26 cellular contexts compared by ENCODE assay signal in genomic region chr10:114332808-114333207, GRCh38.
DNase-seq lines count a peak whose midpoint lies in the region; ATAC-seq and TF ChIP-seq lines count a peak whose summit lies in the region.
"Had no signal": no experiment of that assay in that cellular context is flagged by ENCODE, and none has a peak within 500 bp of the region (broad histone marks: within the 10 kb centered on the region; RNA-seq: fewer than 3 reads in every experiment).

No MANE protein-coding gene starts in this region.

- H3K79me2 ChIP-seq in parathyroid adenoma: peaks cover 54% of the 10 kb centered on the region
- H3K79me2 ChIP-seq: hepatocyte had no signal

- WGBS in heart left ventricle, 4 donors: 37 to 48% (median 43%) methylated on average over 7 of the region's 7 CpGs
- 24 to 25% methylated on average over 7 of the region's 7 CpGs for WGBS in tibial nerve, 2 donors
- WGBS in stomach, 5 donors: 46 to 74% (median 64%) methylated on average over 7 of the region's 7 CpGs

- H3K27ac ChIP-seq in heart left ventricle (peak overlapping the region in 9 of 12 donors; percentile 18 to 64 (median 51)), parathyroid adenoma (peak overlapping the region; percentile 53), tibial nerve (peak overlapping the region in 3 of 4 donors; percentile 23 to 62 (median 38)), stomach (peak overlapping the region in 2 of 5 donors; percentile 28 to 45)
- H3K27ac ChIP-seq: 22Rv1, hepatocyte, KMS-11, pancreas had no signal

- intact Hi-C loops in heart left ventricle (cut with DNase I) (loop anchor here in 2 of 10 donors (5.0 kb wide), 2 partner anchors 64 to 69 kb away; partner anchors contain the start of gene AFAP1L2 (in 1 of the 2)), Right ventricle myocardium superior (cut with DNase I) (no loop called here), stomach (cut with DNase I; ENCODE audit: low total_unique reads) (no loop called here)

- no peak overlapping the region for H3K9ac ChIP-seq in parathyroid adenoma
- H3K9ac ChIP-seq: KMS-11 had no signal

- H3K4me1 ChIP-seq in heart left ventricle (peaks cover 0 to 43% (median 30%) of the 10 kb centered on the region in 12 donors), parathyroid adenoma (peaks cover 73% of the 10 kb centered on the region), tibial nerve (peaks cover 0 to 82% (median 43%) of the 10 kb centered on the region in 4 donors), stomach (peaks cover 0 to 30% (median 8%) of the 10 kb centered on the region in 4 donors)
- H3K4me1 ChIP-seq: pancreas had no signal

- H3K27me3 ChIP-seq in heart left ventricle (no peaks in the 10 kb centered on the region), parathyroid adenoma (ENCODE audit: control insufficient read depth, insufficient read depth, low read length) (no peaks in the 10 kb centered on the region), tibial nerve (no peaks in the 10 kb centered on the region), stomach (no peaks in the 10 kb centered on the region)
- H3K27me3 ChIP-seq: hepatocyte, pancreas had no signal

- no peak for TF ChIP-seq CTCF in heart left ventricle (IDR thresholded peaks at IDR 0.05)
- TF ChIP-seq CTCF in fibroblast of mammary gland (conservative IDR thresholded peaks at IDR 0.05; ENCODE audit: control insufficient read depth, insufficient read depth, low read depth, low read length): no peak
- no peak for TF ChIP-seq CTCF in parathyroid adenoma (IDR thresholded peaks at IDR 0.05)
- no peak for TF ChIP-seq CTCF in tibial nerve (IDR thresholded peaks at IDR 0.05)
- no peak for TF ChIP-seq CTCF in stomach (IDR thresholded peaks at IDR 0.05)

- H3K4me3 ChIP-seq in heart left ventricle (no peak overlapping the region), fibroblast of mammary gland (ENCODE audit: control insufficient read depth, low read depth, low read length) (no peak overlapping the region), parathyroid adenoma (ENCODE audit: low read depth, low read length) (peak overlapping the region; percentile 6), tibial nerve (no peak overlapping the region), stomach (no peak overlapping the region)
- H3K4me3 ChIP-seq: hepatocyte, pancreas had no signal

- H3K36me3 ChIP-seq in heart left ventricle: no peaks in the 10 kb centered on the region
- no peaks in the 10 kb centered on the region for H3K36me3 ChIP-seq in parathyroid adenoma (ENCODE audit: control insufficient read depth, insufficient read depth, low read length)
- peaks cover 0 to 55% (median 0%) of the 10 kb centered on the region in 3 donors for H3K36me3 ChIP-seq in tibial nerve
- H3K36me3 ChIP-seq in stomach: peaks cover 0 to 10% (median under 1%) of the 10 kb centered on the region in 4 donors
- H3K36me3 ChIP-seq: pancreas had no signal

- H3K4me2 ChIP-seq in parathyroid adenoma (ENCODE audit: low read length): peak overlapping the region; percentile 24
- H3K4me2 ChIP-seq: hepatocyte, KMS-11 had no signal

- TF ChIP-seq EP300 in tibial nerve (IDR thresholded peaks at IDR 0.05) (no peak), stomach (IDR thresholded peaks at IDR 0.05) (no peak)

- peak in 1 of 4 donors; percentile 46 for ATAC-seq in heart left ventricle
- ATAC-seq in Right ventricle myocardium superior (ENCODE audit: poor library complexity): no peak
- no peak for ATAC-seq in HG03469 (IDR thresholded peaks at IDR 0.05; ENCODE audit: unreplicated experiment)
- ATAC-seq: HCT116; natural killer cell; pancreas; stimulated activated effector memory CD8-positive, alpha-beta T cell treated with anti-CD3 and anti-CD28 coated beads, Interleukin-12 subunit alpha, Interleukin-12 subunit beta, amount 100 ng/mL, for 72 hours had no signal

- H2AFZ ChIP-seq in parathyroid adenoma: no peak overlapping the region
- H2AFZ ChIP-seq: hepatocyte had no signal

- no peaks in the 10 kb centered on the region for H3K9me3 ChIP-seq in heart left ventricle
- H3K9me3 ChIP-seq in parathyroid adenoma (ENCODE audit: control insufficient read depth, low read length): no peaks in the 10 kb centered on the region
- no peaks in the 10 kb centered on the region for H3K9me3 ChIP-seq in tibial nerve
- H3K9me3 ChIP-seq in stomach: no peaks in the 10 kb centered on the region
- H3K9me3 ChIP-seq: Caco-2, pancreas had no signal

- TF ChIP-seq POLR2A in heart left ventricle (IDR thresholded peaks at IDR 0.05) (no peak), tibial nerve (IDR thresholded peaks at IDR 0.05) (no peak), stomach (IDR thresholded peaks at IDR 0.05) (no peak)

- DNase-seq in heart left ventricle (no peak), Right ventricle myocardium superior (no peak), fibroblast of mammary gland (ENCODE audit: low read depth) (peak; percentile 20), tibial nerve (ENCODE audit: low spot score in 2 of 2) (no peak), stomach (no peak)
- DNase-seq in stimulated activated CD4-positive, alpha-beta T cell treated with anti-CD3 and anti-CD28 coated beads, Interleukin-4, amount 100 ng/mL, for 1 hour: no peak
- DNase-seq: activated B cell treated with CpG ODN at 0.5 μM for 24 hours; activated CD4-positive, alpha-beta T cell treated with anti-CD3 and anti-CD28 coated beads, Interleukin-2, amount 50 U/mL, for 4 hours; activated CD8-positive, alpha-beta memory T cell treated with anti-CD3 and anti-CD28 coated beads, Interleukin-2, amount 50 U/mL, for 48 hours; activated effector memory CD4-positive, alpha-beta T cell treated with Interleukin-2 at 50 U/mL for 16 hours; Caco-2; DMS79 treated with DMSO at 0.1 percent for 48 hours; immature natural killer cell; mammary epithelial cell; MV-4-11; natural killer cell; NCI-H1694; stimulated activated CD4-positive, alpha-beta T cell treated with anti-CD3 and anti-CD28 coated beads, Interleukin-1b, Interleukin-23, amount 100 ng/mL, for 48 hours had no signal
